ENCODE assay signal across 23 cellular contexts in the genomic region with DNA sequence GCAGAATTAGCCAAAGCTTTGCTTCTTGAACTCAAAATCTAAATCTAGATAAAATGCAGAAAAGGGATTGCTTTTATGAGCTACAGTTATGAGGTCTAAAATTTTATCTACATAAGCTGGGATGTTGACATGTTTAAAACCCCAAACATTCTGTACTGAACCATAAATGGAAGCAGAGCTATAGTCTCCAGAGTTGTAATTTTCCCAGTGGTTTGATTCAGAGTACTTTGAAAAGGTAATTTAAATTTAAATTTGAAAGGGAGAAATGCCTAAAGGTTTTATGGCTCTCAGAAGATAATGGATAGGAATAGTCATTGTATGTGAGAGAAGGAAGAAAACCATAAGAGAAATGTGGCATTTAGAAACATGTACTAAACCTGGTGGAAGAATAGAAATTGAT.
DNase-seq lines count a peak whose midpoint lies in the region; ATAC-seq and TF ChIP-seq lines count a peak whose summit lies in the region.
"Had no signal": no experiment of that assay in that cellular context is flagged by ENCODE, and none has a peak within 500 bp of the region (broad histone marks: within the 10 kb centered on the region; RNA-seq: fewer than 3 reads in every experiment).

No MANE protein-coding gene starts in this region.

- ATAC-seq in HG03097 (IDR thresholded peaks at IDR 0.05; ENCODE audit: low FRiP score, unreplicated experiment) = no peak
- ATAC-seq: A549, GM12878 had no signal

- POLR2A ChIA-PET in activated CD4-positive, alpha-beta memory T cell treated with anti-CD3 and anti-CD28 coated beads, Interleukin-2, amount 10 ng/mL, durations not matched to agents 7 days and 5 days (lab: Charles Lee) = no interaction called here

- H3K9me3 Mint-ChIP-seq in activated CD4-positive, alpha-beta memory T cell treated with anti-CD3 and anti-CD28 coated beads, Interleukin-2, amount 10 ng/mL, durations not matched to agents 7 days and 5 days = no peaks in the 10 kb centered on the region
- H3K9me3 Mint-ChIP-seq: CD4-positive, alpha-beta T cell; CD8-positive, alpha-beta memory T cell had no signal

- no peak overlapping the region for H3K4me3 ChIP-seq in fibroblast of villous mesenchyme (ENCODE audit: low read depth, low read length)
- H3K4me3 ChIP-seq: A549; BLaER1 treated with 17β-estradiol and CSF1 and Interleukin-3, amounts not matched to agents 10 nM and 100 nM; GM12878; HAP-1 had no signal

- no peak for TF ChIP-seq CTCF in fibroblast of villous mesenchyme (IDR thresholded peaks at IDR 0.05; ENCODE audit: insufficient read depth, low read depth, low read length)

- H3K4me1 Mint-ChIP-seq in activated CD4-positive, alpha-beta memory T cell treated with anti-CD3 and anti-CD28 coated beads, Interleukin-2, amount 10 ng/mL, durations not matched to agents 7 days and 5 days = peaks cover 6% of the 10 kb centered on the region

- no peak overlapping the region for H3K27ac Mint-ChIP-seq in activated CD4-positive, alpha-beta memory T cell treated with anti-CD3 and anti-CD28 coated beads, Interleukin-2, amount 10 ng/mL, durations not matched to agents 7 days and 5 days
- H3K27ac Mint-ChIP-seq: CD4-positive, alpha-beta T cell had no signal

- H3K36me3 Mint-ChIP-seq in activated CD4-positive, alpha-beta memory T cell treated with anti-CD3 and anti-CD28 coated beads, Interleukin-2, amount 10 ng/mL, durations not matched to agents 7 days and 5 days (ENCODE audit: low read depth) = no peaks in the 10 kb centered on the region
- H3K36me3 Mint-ChIP-seq: CD14-positive monocyte; CD8-positive, alpha-beta memory T cell had no signal

- H3K4me3 Mint-ChIP-seq in activated CD4-positive, alpha-beta memory T cell treated with anti-CD3 and anti-CD28 coated beads, Interleukin-2, amount 10 ng/mL, durations not matched to agents 7 days and 5 days = no peak overlapping the region
- H3K4me3 Mint-ChIP-seq: CD14-positive monocyte; CD4-positive, alpha-beta T cell; CD8-positive, alpha-beta memory T cell had no signal

- CTCF ChIA-PET in activated CD4-positive, alpha-beta memory T cell treated with anti-CD3 and anti-CD28 coated beads, Interleukin-2, amount 10 ng/mL, durations not matched to agents 7 days and 5 days (lab: Charles Lee) = interaction anchor here (0.6 kb wide), 2 partner anchors 23 to 254 kb away, joined by 3 to 5 read pairs; no protein-coding TSS in a partner anchor

- DNase-seq in NCI-H2107 treated with DMSO at 0.1 percent for 48 hours (lab: John Stamatoyannopoulos, UW; ENCODE audit: unreplicated experiment) (peak; percentile 31), NCI-H2107 (lab: John Stamatoyannopoulos, UW) (no peak), NCI-H2227 treated with DMSO at 0.1 percent for 48 hours (lab: John Stamatoyannopoulos, UW) (peak; percentile 71), fibroblast of villous mesenchyme (ENCODE audit: low read depth) (peak; percentile 47)
- DNase-seq in activated CD4-positive, alpha-beta memory T cell treated with anti-CD3 and anti-CD28 coated beads, Interleukin-2, amount 10 ng/mL, durations not matched to agents 7 days and 5 days = no peak
- DNase-seq in activated effector memory CD4-positive, alpha-beta T cell treated with Interleukin-2 at 50 U/mL for 16 hours = no peak
- DNase-seq: 8988T; ACHN; AML-193; BE2C; CD4-positive, alpha-beta T cell; CD8-positive, alpha-beta memory T cell; DMS 273 treated with DMSO at 0.1 percent for 48 hours; DMS79; EL; GDM1; GOT3 had no signal

- H3K27me3 Mint-ChIP-seq in activated CD4-positive, alpha-beta memory T cell treated with anti-CD3 and anti-CD28 coated beads, Interleukin-2, amount 10 ng/mL, durations not matched to agents 7 days and 5 days = peaks cover 14% of the 10 kb centered on the region

Comparison
In these comparisons a context has a peak if more than half of its experiments do, and no peak if none do; other contexts are left out.
1. DNase-seq: peak in NCI-H2107 treated with DMSO at 0.1 percent for 48 hours (single experiment), NCI-H2227 treated with DMSO at 0.1 percent for 48 hours (single experiment) and fibroblast of villous mesenchyme (single experiment); none in NCI-H2107 (single experiment), activated CD4-positive, alpha-beta memory T cell treated with anti-CD3 and anti-CD28 coated beads, Interleukin-2, amount 10 ng/mL, durations not matched to agents 7 days and 5 days (single experiment) and activated effector memory CD4-positive, alpha-beta T cell treated with Interleukin-2 at 50 U/mL for 16 hours (single experiment).